In the genomic region with DNA sequence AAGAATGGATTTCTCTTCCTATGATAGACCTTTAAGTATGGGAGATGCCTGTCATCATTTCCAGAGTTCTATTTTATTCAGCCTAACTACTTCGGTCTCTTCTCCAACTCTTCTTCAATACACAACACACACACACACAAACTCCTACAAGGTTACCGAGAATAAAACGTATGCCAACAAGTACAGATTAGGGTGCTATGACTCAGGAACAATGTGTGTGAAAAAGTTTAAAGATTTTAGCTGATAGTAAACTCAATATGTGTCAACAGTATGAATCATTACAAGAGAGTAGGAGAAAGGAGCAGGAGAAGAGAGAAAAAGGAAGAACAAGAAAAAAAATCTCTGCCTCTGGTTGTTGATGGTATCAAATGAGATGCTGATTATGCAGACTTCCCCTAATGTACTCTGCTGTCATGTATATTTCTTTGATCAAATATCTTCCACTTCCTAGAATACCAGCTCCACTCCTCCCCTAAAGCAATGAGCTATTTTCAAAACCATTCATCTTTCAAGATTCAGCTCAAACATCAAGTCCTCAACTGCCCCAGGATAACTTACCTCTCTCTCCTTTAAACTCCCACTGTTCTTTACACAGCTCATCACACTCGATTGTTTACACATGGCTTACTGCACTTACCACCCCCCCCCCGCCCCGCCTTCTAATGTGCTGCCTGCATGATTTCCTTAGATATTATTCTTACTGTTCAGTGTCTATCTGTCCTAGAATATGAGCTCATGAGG, we compare ENCODE assay signal across 10 cellular contexts.
DNase-seq lines count a peak whose midpoint lies in the region; ATAC-seq and TF ChIP-seq lines count a peak whose summit lies in the region.
"Had no signal": no experiment of that assay in that cellular context is flagged by ENCODE, and none has a peak within 500 bp of the region (broad histone marks: within the 10 kb centered on the region; RNA-seq: fewer than 3 reads in every experiment).

No MANE protein-coding gene starts in this region.

- H3K4me1 Mint-ChIP-seq in stimulated activated naive CD8-positive, alpha-beta T cell treated with anti-CD3 and anti-CD28 coated beads, Interleukin-15, amount 100 ng/mL, for 72 hours: no peaks in the 10 kb centered on the region

- H3K27ac Mint-ChIP-seq in stimulated activated naive CD8-positive, alpha-beta T cell treated with anti-CD3 and anti-CD28 coated beads, Interleukin-15, amount 100 ng/mL, for 72 hours: no peak overlapping the region

- no peaks in the 10 kb centered on the region for H3K36me3 ChIP-seq in ascending aorta

- H3K4me3 ChIP-seq in ascending aorta: no peak overlapping the region

- H3K27me3 ChIP-seq in foreskin keratinocyte (peaks cover 32% of the 10 kb centered on the region), ascending aorta (no peaks in the 10 kb centered on the region)

- TF ChIP-seq CTCF in foreskin keratinocyte (conservative IDR thresholded peaks at IDR 0.05): no peak
- no peak for TF ChIP-seq CTCF in ascending aorta (IDR thresholded peaks at IDR 0.05)

- peaks cover 27% of the 10 kb centered on the region for H3K27me3 Mint-ChIP-seq in stimulated activated naive CD8-positive, alpha-beta T cell treated with anti-CD3 and anti-CD28 coated beads, Interleukin-15, amount 100 ng/mL, for 72 hours

- H3K9me3 Mint-ChIP-seq in stimulated activated naive CD8-positive, alpha-beta T cell treated with anti-CD3 and anti-CD28 coated beads, Interleukin-15, amount 100 ng/mL, for 72 hours: no peaks in the 10 kb centered on the region

- H3K9me3 ChIP-seq in ascending aorta: no peaks in the 10 kb centered on the region

- intact Hi-C loops in ascending aorta (cut with DNase I): no loop called here

- H3K27ac ChIP-seq in foreskin keratinocyte: no peak overlapping the region
- no peak overlapping the region for H3K27ac ChIP-seq in ascending aorta

- peak; percentile 46 for ATAC-seq in stimulated activated naive CD8-positive, alpha-beta T cell treated with anti-CD3 and anti-CD28 coated beads, Interleukin-15, Interleukin-2, amounts not matched to agents 100 U/mL and 50 U/mL, for 24 hours
- ATAC-seq in stimulated activated naive CD8-positive, alpha-beta T cell treated with anti-CD3 and anti-CD28 coated beads, Interleukin-15, amount 100 ng/mL, for 72 hours: no peak
- peak; percentile 92 for ATAC-seq in foreskin keratinocyte
- ATAC-seq in HG02678 (IDR thresholded peaks at IDR 0.05; ENCODE audit: unreplicated experiment): no peak
- no peak for ATAC-seq in HG02763 (IDR thresholded peaks at IDR 0.05; ENCODE audit: unreplicated experiment)

- DNase-seq in stimulated activated naive CD8-positive, alpha-beta T cell treated with anti-CD3 and anti-CD28 coated beads, Interleukin-15, Interleukin-2, amounts not matched to agents 100 U/mL and 50 U/mL, for 24 hours: no peak
- no peak for DNase-seq in stimulated activated naive CD8-positive, alpha-beta T cell treated with anti-CD3 and anti-CD28 coated beads, Interleukin-15, amount 100 ng/mL, for 72 hours
- peak; percentile 25 for DNase-seq in RKO (ENCODE audit: low spot score)
- peak; percentile 70 to 79 for DNase-seq in foreskin keratinocyte
- no peak for DNase-seq in ascending aorta (ENCODE audit: low spot score in 2 of 2)
- no peak for DNase-seq in amniotic stem cell (lab: John Stamatoyannopoulos, UW)
- DNase-seq: NCI-H2029 treated with DMSO at 0.1 percent for 48 hours; stimulated activated CD4-positive, alpha-beta T cell treated with anti-CD3 and anti-CD28 coated beads, Interleukin-4, amount 100 ng/mL, for 4 hours had no signal

- H3K4me3 Mint-ChIP-seq in stimulated activated naive CD8-positive, alpha-beta T cell treated with anti-CD3 and anti-CD28 coated beads, Interleukin-15, amount 100 ng/mL, for 72 hours: no peak overlapping the region

- no peaks in the 10 kb centered on the region for H3K4me1 ChIP-seq in foreskin keratinocyte
- no peaks in the 10 kb centered on the region for H3K4me1 ChIP-seq in ascending aorta

Comparison
In these comparisons a context has a peak if more than half of its experiments do, and no peak if none do; other contexts are left out.
1. ATAC-seq: peak in stimulated activated naive CD8-positive, alpha-beta T cell treated with anti-CD3 and anti-CD28 coated beads, Interleukin-15, Interleukin-2, amounts not matched to agents 100 U/mL and 50 U/mL, for 24 hours (single experiment) and foreskin keratinocyte (single experiment); none in stimulated activated naive CD8-positive, alpha-beta T cell treated with anti-CD3 and anti-CD28 coated beads, Interleukin-15, amount 100 ng/mL, for 72 hours (single experiment), HG02678 (single experiment) and HG02763 (single experiment).
2. DNase-seq: peak in RKO (single experiment) and foreskin keratinocyte (2 of 2); none in stimulated activated naive CD8-positive, alpha-beta T cell treated with anti-CD3 and anti-CD28 coated beads, Interleukin-15, Interleukin-2, amounts not matched to agents 100 U/mL and 50 U/mL, for 24 hours (single experiment), stimulated activated naive CD8-positive, alpha-beta T cell treated with anti-CD3 and anti-CD28 coated beads, Interleukin-15, amount 100 ng/mL, for 72 hours (0 of 2), ascending aorta (0 of 2) and amniotic stem cell (single experiment).